ENCODE assay signal across 15 cellular contexts in the genomic region with DNA sequence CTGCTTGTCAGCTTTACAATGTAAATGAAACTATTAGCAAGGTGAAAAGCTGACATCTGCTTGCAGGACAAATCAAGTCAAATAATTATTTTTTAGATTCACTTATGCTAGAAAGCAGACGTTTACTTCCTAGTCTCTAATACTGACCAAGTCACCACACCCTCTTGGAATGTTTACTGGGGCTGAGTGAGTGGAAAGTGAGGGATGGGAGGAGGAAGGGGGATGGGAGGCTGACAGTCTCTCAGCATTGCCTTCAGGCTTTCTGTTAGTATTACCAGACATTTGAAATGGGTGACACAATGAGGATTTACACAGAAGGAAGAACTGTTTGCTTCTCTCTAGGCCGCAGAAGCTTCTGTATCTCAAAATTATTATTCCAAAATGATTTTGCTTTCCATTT.
DNase-seq lines count a peak whose midpoint lies in the region; ATAC-seq and TF ChIP-seq lines count a peak whose summit lies in the region.
"Had no signal": no experiment of that assay in that cellular context is flagged by ENCODE, and none has a peak within 500 bp of the region (broad histone marks: within the 10 kb centered on the region; RNA-seq: fewer than 3 reads in every experiment).

No MANE protein-coding gene starts in this region.

- H3K9me3 ChIP-seq in RWPE2 (ENCODE audit: severe bottlenecking) (no peaks in the 10 kb centered on the region), stomach (peaks cover 0 to 16% (median 3%) of the 10 kb centered on the region in 4 donors)

- no peaks in the 10 kb centered on the region for H3K36me3 ChIP-seq in RWPE2 (ENCODE audit: low read depth)
- no peaks in the 10 kb centered on the region for H3K36me3 ChIP-seq in stomach

- H3K4me1 ChIP-seq in RWPE2 (ENCODE audit: insufficient read depth, poor library complexity, severe bottlenecking) (peaks cover 4% of the 10 kb centered on the region), stomach (peaks cover 0 to 30% (median 13%) of the 10 kb centered on the region in 4 donors)

- H3K27ac ChIP-seq in RWPE2 (ENCODE audit: poor library complexity, severe bottlenecking) (no peak overlapping the region), stomach (peak overlapping the region in 3 of 5 donors; percentile 10 to 44 (median 31))

- intact Hi-C loops in stomach (cut with DNase I; ENCODE audit: low total_unique reads): no loop called here

- no peak overlapping the region for H3K4me3 ChIP-seq in RWPE2 (ENCODE audit: severe bottlenecking)
- H3K4me3 ChIP-seq in stomach: no peak overlapping the region

- H3K27me3 ChIP-seq in RWPE2 (ENCODE audit: insufficient read depth, poor library complexity, severe bottlenecking) (no peaks in the 10 kb centered on the region), stomach (no peaks in the 10 kb centered on the region)

- WGBS in stomach, 5 donors: 32 to 46% (median 36%) methylated on average over 2 of the region's 2 CpGs

- TF ChIP-seq EP300 in stomach (IDR thresholded peaks at IDR 0.05): no peak

- TF ChIP-seq POLR2A in stomach (IDR thresholded peaks at IDR 0.05): no peak

- DNase-seq in NCI-H510A treated with DMSO at 0.1 percent for 48 hours (lab: John Stamatoyannopoulos, UW) (peak; percentile 4), NCI-H510A (lab: John Stamatoyannopoulos, UW) (no peak), RWPE2 (ENCODE audit: low spot score) (no peak), iris pigment epithelial cell (ENCODE audit: low read depth) (peak; percentile 7), stomach (no peak), SHP77 treated with DMSO at 0.1 percent for 48 hours (lab: John Stamatoyannopoulos, UW) (no peak), GOT3 (lab: John Stamatoyannopoulos, UW) (no peak), NOMO-1 treated with dmso at 0.1 percent for 144 hours (lab: John Stamatoyannopoulos, UW; ENCODE audit: unreplicated experiment) (no peak)
- DNase-seq: activated CD4-positive, alpha-beta memory T cell treated with anti-CD3 and anti-CD28 coated beads for 36 hours; activated naive CD4-positive, alpha-beta T cell treated with anti-CD3 and anti-CD28 coated beads for 36 hours; cortex of kidney; EL; NCI-H2171 treated with DMSO at 0.1 percent for 48 hours; stimulated activated CD8-positive, alpha-beta memory T cell treated with anti-CD3 and anti-CD28 coated beads, Interleukin-4, amount 100 ng/mL, for 48 hours; SW 1271 had no signal

- TF ChIP-seq CTCF in RWPE2 (IDR thresholded peaks at IDR 0.05; ENCODE audit: poor library complexity, severe bottlenecking): no peak
- no peak for TF ChIP-seq CTCF in stomach (IDR thresholded peaks at IDR 0.05)

- ATAC-seq in RWPE2 (ENCODE audit: low read depth): peak; percentile 49; the same call in 1 of the 3 replicates

Comparison
In these comparisons a context has a peak if more than half of its experiments do, and no peak if none do; other contexts are left out.
1. DNase-seq: peak in NCI-H510A treated with DMSO at 0.1 percent for 48 hours (single experiment) and iris pigment epithelial cell (single experiment); none in NCI-H510A (single experiment), RWPE2 (single experiment), stomach (single experiment), SHP77 treated with DMSO at 0.1 percent for 48 hours (single experiment), GOT3 (single experiment) and NOMO-1 treated with dmso at 0.1 percent for 144 hours (single experiment).